ENCODE assay signal across 8 cellular contexts in genomic region chr5:99104538-99105132, GRCh38.
DNase-seq lines count a peak whose midpoint lies in the region; ATAC-seq and TF ChIP-seq lines count a peak whose summit lies in the region.

No MANE protein-coding gene starts in this region.

- H3K27me3 ChIP-seq in adrenal gland: no peaks in the 10 kb centered on the region
- H3K27me3 ChIP-seq in uterus: no peaks in the 10 kb centered on the region

- H3K4me1 ChIP-seq in adrenal gland (replicated peaks in 1 of 2): peaks cover 0 to 6% of the 10 kb centered on the region in 2 donors
- H3K4me1 ChIP-seq in uterus: no peaks in the 10 kb centered on the region

- ATAC-seq in GM18867 (IDR thresholded peaks at IDR 0.05; ENCODE audit: unreplicated experiment): peak; percentile 51

- DNase-seq in AG08395 (ENCODE audit: low spot score) (peak; percentile 36), NCI-H2081 treated with DMSO at 0.1 percent for 48 hours (lab: John Stamatoyannopoulos, UW) (peak; percentile 3), adrenal gland (peak in 1 of 7 donors; percentile 3), immature natural killer cell (peak; percentile 2 to 16 (median 3)), uterus (no peak), activated gamma-delta T cell (lab: John Stamatoyannopoulos, UW) (no peak)
- DNase-seq in activated CD4-positive, alpha-beta T cell treated with anti-CD3 and anti-CD28 coated beads for 4 hours: no peak

- 1 to 6% (median 4%) methylated on average over 2 of the region's 2 CpGs for WGBS in adrenal gland, 4 donors

- H3K36me3 Mint-ChIP-seq in immature natural killer cell: no peaks in the 10 kb centered on the region

- H3K27ac ChIP-seq in adrenal gland: no peak overlapping the region
- H3K27ac ChIP-seq in uterus: no peak overlapping the region

- no peak overlapping the region for H3K4me3 Mint-ChIP-seq in immature natural killer cell

- no peaks in the 10 kb centered on the region for H3K4me1 Mint-ChIP-seq in immature natural killer cell

- peak; percentile 42 to 78 (median 59) for TF ChIP-seq CTCF in adrenal gland (IDR thresholded peaks at IDR 0.05)
- peak; percentile 18 to 44 (median 29) for TF ChIP-seq CTCF in uterus (IDR thresholded peaks at IDR 0.05)

- H3K27ac Mint-ChIP-seq in immature natural killer cell: no peak overlapping the region

- intact Hi-C loops in adrenal gland (cut with DNase I): no loop called here
- intact Hi-C loops in uterus (cut with DNase I; ENCODE audit: low total_unique reads): no loop called here

- no peaks in the 10 kb centered on the region for H3K9me3 Mint-ChIP-seq in immature natural killer cell

- no peaks in the 10 kb centered on the region for H3K9me3 ChIP-seq in adrenal gland (replicated peaks in 1 of 3)
- no peaks in the 10 kb centered on the region for H3K9me3 ChIP-seq in uterus

- H3K36me3 ChIP-seq in adrenal gland (replicated peaks in 1 of 2) (no peaks in the 10 kb centered on the region), uterus (no peaks in the 10 kb centered on the region)

- peaks cover 0 to 13% (median 0%) of the 10 kb centered on the region in 3 donors for H3K27me3 Mint-ChIP-seq in immature natural killer cell (ENCODE audit: low read depth in 3 of 3)

- TF ChIP-seq POLR2A in adrenal gland (IDR thresholded peaks at IDR 0.05): no peak
- no peak for TF ChIP-seq POLR2A in uterus (IDR thresholded peaks at IDR 0.05)

- no peak overlapping the region for H3K4me3 ChIP-seq in adrenal gland
- H3K4me3 ChIP-seq in uterus: no peak overlapping the region

Comparison
In these comparisons a context has a peak if more than half of its experiments do, and no peak if none do; other contexts are left out.
1. DNase-seq: peak in AG08395 (single experiment), NCI-H2081 treated with DMSO at 0.1 percent for 48 hours (single experiment) and immature natural killer cell (3 of 3); none in uterus (0 of 2), activated gamma-delta T cell (single experiment) and activated CD4-positive, alpha-beta T cell treated with anti-CD3 and anti-CD28 coated beads for 4 hours (0 of 2).